Comparison of ENCODE assay signal across 8 cellular contexts in genomic region chr5:154771383-154771901, GRCh38. TPM values are rescaled to one million over a fixed set of nuclear protein-coding genes. Genes with fewer than 3 reads are reported as not detected.
DNase-seq lines count a peak whose midpoint lies in the region; ATAC-seq and TF ChIP-seq lines count a peak whose summit lies in the region.

No MANE protein-coding gene starts in this region.

- H3K9me3 Mint-ChIP-seq in activated naive CD4-positive, alpha-beta T cell treated with anti-CD3 and anti-CD28 coated beads, Interleukin-2, amount 50 U/mL, for 72 hours: no peaks in the 10 kb centered on the region

- H3K36me3 Mint-ChIP-seq in activated naive CD4-positive, alpha-beta T cell treated with anti-CD3 and anti-CD28 coated beads, Interleukin-2, amount 50 U/mL, for 72 hours: peaks cover 0 to 7% of the 10 kb centered on the region in 2 donors

- intact Hi-C loops in Right ventricle myocardium inferior (cut with DNase I) (no loop called here), cardiac septum (cut with DNase I) (no loop called here), dorsolateral prefrontal cortex (cut with DNase I) (no loop called here), mucosa of descending colon (cut with DNase I, micrococcal nuclease) (no loop called here)

- H3K4me1 ChIP-seq in mucosa of descending colon (ENCODE audit: low read depth): peaks cover 14% of the 10 kb centered on the region

- ATAC-seq in Right ventricle myocardium inferior (peak; percentile 78), mucosa of descending colon (peak; percentile 39), GM18861 (IDR thresholded peaks at IDR 0.05; ENCODE audit: unreplicated experiment) (no peak)
- ATAC-seq in activated naive CD4-positive, alpha-beta T cell treated with anti-CD3 and anti-CD28 coated beads, Interleukin-2, amount 50 U/mL, for 72 hours: no peak

- H3K27ac ChIP-seq in dorsolateral prefrontal cortex: peak overlapping the region in 34 of 59 donors; percentile 1 to 68 (median 22)

- H3K36me3 ChIP-seq in mucosa of descending colon (ENCODE audit: low read depth): no peaks in the 10 kb centered on the region

- no peak for TF ChIP-seq CTCF in dorsolateral prefrontal cortex (IDR thresholded peaks at IDR 0.05 in 54 of 56, conservative IDR thresholded peaks at IDR 0.05 in 2 of 56; ENCODE audit: low read depth in 1 of 56, partially characterized antibody in 56 of 56)
- no peak for TF ChIP-seq CTCF in mucosa of descending colon (IDR thresholded peaks at IDR 0.05)

- DNase-seq in Right ventricle myocardium inferior (ENCODE audit: missing footprints): no peak
- no peak for DNase-seq in cardiac septum (ENCODE audit: low spot score)
- DNase-seq in dorsolateral prefrontal cortex: no peak
- DNase-seq in mucosa of descending colon: no peak
- no peak for DNase-seq in SIG-M5 (lab: John Stamatoyannopoulos, UW)
- DNase-seq in activated naive CD4-positive, alpha-beta T cell treated with anti-CD3 and anti-CD28 coated beads, Interleukin-2, amount 50 U/mL, for 72 hours (ENCODE audit: low spot score in 2 of 2): no peak
- DNase-seq in DMS53 treated with DMSO at 0.1 percent for 48 hours (lab: John Stamatoyannopoulos, UW; ENCODE audit: unreplicated experiment): no peak

- H3K27ac Mint-ChIP-seq in activated naive CD4-positive, alpha-beta T cell treated with anti-CD3 and anti-CD28 coated beads, Interleukin-2, amount 50 U/mL, for 72 hours: peak overlapping the region in 1 of 2 donors; percentile 84

- peak overlapping the region in 8 of 59 donors; percentile 7 to 33 (median 14) for H3K4me3 ChIP-seq in dorsolateral prefrontal cortex
- no peak overlapping the region for H3K4me3 ChIP-seq in mucosa of descending colon

- no peaks in the 10 kb centered on the region for H3K27me3 ChIP-seq in dorsolateral prefrontal cortex

- no peaks in the 10 kb centered on the region for H3K9me3 ChIP-seq in mucosa of descending colon

RNA-seq across cellular contexts. Expression of gene LARP1, which starts 16.3 kb away (rescaled TPM):
- total RNA-seq in Right ventricle myocardium inferior (147 TPM), cardiac septum (160 TPM), dorsolateral prefrontal cortex (100 to 1,000 TPM; 151 to 291 (median 236) TPM), mucosa of descending colon (100 to 1,000 TPM; 127 to 157 (median 140) TPM)
- total RNA-seq in activated naive CD4-positive, alpha-beta T cell treated with anti-CD3 and anti-CD28 coated beads, Interleukin-2, amount 50 U/mL, for 72 hours: 100 to 1,000 TPM; 172 to 231 TPM

Comparison
In these comparisons a context has a peak if more than half of its experiments do, and no peak if none do; other contexts are left out.
1. ATAC-seq: peak in Right ventricle myocardium inferior (single experiment) and mucosa of descending colon (single experiment); none in activated naive CD4-positive, alpha-beta T cell treated with anti-CD3 and anti-CD28 coated beads, Interleukin-2, amount 50 U/mL, for 72 hours (0 of 2) and GM18861 (single experiment).